In the genomic region with DNA sequence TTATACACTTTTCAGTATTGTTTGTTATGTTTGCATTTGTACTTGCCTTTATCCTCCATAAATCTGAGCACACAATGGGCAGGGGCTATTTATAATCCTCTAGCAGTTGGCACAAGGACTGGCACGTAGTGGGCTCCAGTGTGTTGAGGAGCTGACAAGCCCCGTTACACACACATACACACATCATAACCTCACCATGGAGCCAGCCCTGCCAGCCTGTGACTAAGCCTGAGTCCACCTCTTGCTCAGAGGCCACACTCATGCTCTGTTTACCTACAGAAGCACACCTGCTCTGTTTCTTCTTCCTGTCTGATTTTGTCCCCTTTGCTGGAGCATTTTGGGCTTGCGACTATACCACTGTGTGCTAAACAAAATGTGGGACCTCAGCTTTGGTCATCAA, we compare ENCODE assay signal across 27 cellular contexts.
DNase-seq lines count a peak whose midpoint lies in the region; ATAC-seq and TF ChIP-seq lines count a peak whose summit lies in the region.
"Had no signal": no experiment of that assay in that cellular context is flagged by ENCODE, and none has a peak within 500 bp of the region (broad histone marks: within the 10 kb centered on the region; RNA-seq: fewer than 3 reads in every experiment).

No MANE protein-coding gene starts in this region.

- no peaks in the 10 kb centered on the region for H3K79me1 ChIP-seq in mesendoderm (ENCODE audit: low read length)

- no peak overlapping the region for H3K4me3 Mint-ChIP-seq in MCF 10A (ENCODE audit: unreplicated experiment)
- H3K4me3 Mint-ChIP-seq: activated CD8-positive, alpha-beta memory T cell treated with anti-CD3 and anti-CD28 coated beads, Interleukin-2, amount 10 ng/mL, durations not matched to agents 7 days and 5 days; CD8-positive, alpha-beta T cell; effector memory CD8-positive, alpha-beta T cell; neural crest cell; T-cell had no signal

- no TSS peak for BruUV-seq in mammary epithelial cell (replicated peaks; lab: Mats Ljungman, UMichigan)
- no TSS peak for BruUV-seq in MCF 10A (replicated peaks; lab: Mats Ljungman, UMichigan)

- H3K27me3 Mint-ChIP-seq in MCF 10A (ENCODE audit: insufficient read depth, unreplicated experiment): peaks cover 69% of the 10 kb centered on the region
- H3K27me3 Mint-ChIP-seq: activated CD8-positive, alpha-beta memory T cell treated with anti-CD3 and anti-CD28 coated beads, Interleukin-2, amount 10 ng/mL, durations not matched to agents 7 days and 5 days had no signal

- no peak overlapping the region for H3K18ac ChIP-seq in mesendoderm (ENCODE audit: low read length)

- no peaks in the 10 kb centered on the region for H4K20me1 ChIP-seq in mammary epithelial cell (ENCODE audit: insufficient read depth, low read length)

- TF ChIP-seq CTCF in mammary epithelial cell (conservative IDR thresholded peaks at IDR 0.05 in 1 of 2, IDR thresholded peaks at IDR 0.05 in 1 of 2; ENCODE audit: extremely low read depth in 1 of 2, insufficient read depth in 1 of 2, low read depth in 1 of 2, low read length in 2 of 2) (no peak), MCF 10A (IDR thresholded peaks at IDR 0.05; ENCODE audit: unreplicated experiment) (no peak)

- H4K8ac ChIP-seq in mesendoderm (ENCODE audit: low read depth, low read length): no peak overlapping the region

- H2BK15ac ChIP-seq in mesendoderm (replicated peaks; ENCODE audit: low read depth): no peak overlapping the region

- no peaks in the 10 kb centered on the region for H3K9me3 Mint-ChIP-seq in MCF 10A (ENCODE audit: unreplicated experiment)
- H3K9me3 Mint-ChIP-seq: CD8-positive, alpha-beta T cell; effector memory CD8-positive, alpha-beta T cell; neural crest cell; T-cell had no signal

- CTCF ChIA-PET in mammary epithelial cell (lab: Charles Lee; ENCODE audit: low non-redundant PET): no interaction called here
- CTCF ChIA-PET in MCF 10A (lab: Yijun Ruan, JAX): interaction anchor here (1.1 kb wide), 2 partner anchors 9 to 140 kb away, joined by 3 to 5 read pairs; no protein-coding TSS in a partner anchor

- 49% methylated on average over 3 of the region's 3 CpGs for WGBS in mammary epithelial cell (ENCODE audit: low coverage, missing lambda C conversion rate)
- WGBS in mesendoderm (ENCODE audit: extremely low coverage, insufficient coverage, low lambda C conversion rate): no CpG with 5 or more reads among the region's 3 CpGs

- H3K4me3 ChIP-seq in mammary epithelial cell (replicated peaks in 1 of 3; ENCODE audit: insufficient read depth in 1 of 3, low read depth in 2 of 3, low read length in 3 of 3) (no peak overlapping the region), mesendoderm (ENCODE audit: low read length) (no peak overlapping the region)
- H3K4me3 ChIP-seq: left lung, pancreas, tibial artery had no signal

- H3K4me2 ChIP-seq in mammary epithelial cell (ENCODE audit: insufficient read depth, low read depth, low read length): no peak overlapping the region
- H3K4me2 ChIP-seq in mesendoderm (ENCODE audit: low read length): no peak overlapping the region

- peak; percentile 46 for DNase-seq in mammary epithelial cell
- DNase-seq in MCF 10A (ENCODE audit: unreplicated experiment): no peak
- peak; percentile 28 for DNase-seq in NCI-H1092 treated with DMSO at 0.1 percent for 48 hours (lab: John Stamatoyannopoulos, UW)
- DNase-seq in RKO (ENCODE audit: low spot score): peak; percentile 25
- no peak for DNase-seq in mesendoderm
- no peak for DNase-seq in RPMI8226
- DNase-seq: activated CD4-positive, CD25-positive, alpha-beta regulatory T cell; activated CD8-positive, alpha-beta memory T cell treated with anti-CD3 and anti-CD28 coated beads, Interleukin-2, amount 10 ng/mL, durations not matched to agents 7 days and 5 days; activated T-cell treated with anti-CD3 and anti-CD28 coated beads, Interleukin-2, amount 50 U/mL, for 48 hours; CD8-positive, alpha-beta T cell; central memory CD4-positive, alpha-beta T cell; cortex of kidney; effector memory CD8-positive, alpha-beta T cell; GDM1; left lung; NCI-H1105; NCI-H2171 treated with DMSO at 0.1 percent for 48 hours; NCI-H526; pancreas; stimulated activated CD4-positive, alpha-beta T cell treated with anti-CD3 and anti-CD28 coated beads, Interleukin-15, amount 100 ng/mL, for 24 hours; stimulated activated CD4-positive, alpha-beta T cell treated with anti-CD3 and anti-CD28 coated beads, Interleukin-4, amount 100 ng/mL, for 4 hours; T-cell; tibial artery had no signal

- H3K4ac ChIP-seq in mesendoderm (ENCODE audit: low read depth, low read length): no peak overlapping the region

- intact Hi-C loops in mammary epithelial cell (cut with micrococcal nuclease): no loop called here
- intact Hi-C loops in MCF 10A (cut with micrococcal nuclease): no loop called here

- H3K9ac ChIP-seq in mammary epithelial cell (ENCODE audit: insufficient read depth, low read length) (no peak overlapping the region), mesendoderm (ENCODE audit: low read length) (no peak overlapping the region)

- no peaks in the 10 kb centered on the region for H3K27me3 ChIP-seq in mammary epithelial cell (ENCODE audit: insufficient read depth, low read length)
- no peaks in the 10 kb centered on the region for H3K27me3 ChIP-seq in mesendoderm (ENCODE audit: insufficient read depth, low read length, poor library complexity)
- H3K27me3 ChIP-seq: pancreas had no signal

- no peak overlapping the region for H2BK5ac ChIP-seq in mesendoderm (ENCODE audit: low read length)

- no peak overlapping the region for H3K56ac ChIP-seq in mesendoderm (ENCODE audit: low read length)

- H3K23ac ChIP-seq in mesendoderm (ENCODE audit: low read length): no peak overlapping the region

- in situ Hi-C loops in mammary epithelial cell (cut with MboI; ENCODE audit: low sequenced_read_pairs in 2 of 2): no loop called here

- H3K36me3 Mint-ChIP-seq in MCF 10A (ENCODE audit: insufficient read depth, unreplicated experiment): no peaks in the 10 kb centered on the region
- H3K36me3 Mint-ChIP-seq: activated CD8-positive, alpha-beta memory T cell treated with anti-CD3 and anti-CD28 coated beads, Interleukin-2, amount 10 ng/mL, durations not matched to agents 7 days and 5 days; CD8-positive, alpha-beta T cell; T-cell had no signal

- H3K27ac ChIP-seq in mammary epithelial cell (ENCODE audit: insufficient read depth, low read depth, low read length): no peak overlapping the region
- H3K27ac ChIP-seq in mesendoderm (ENCODE audit: low read depth, low read length): no peak overlapping the region
- H3K27ac ChIP-seq: left lung, pancreas, tibial artery had no signal

- H4K5ac ChIP-seq in mesendoderm (ENCODE audit: low read length): no peak overlapping the region

- dilution Hi-C loops in mammary epithelial cell (cut with HindIII; ENCODE audit: low sequenced_read_pairs): no loop called here

- H3K9me3 ChIP-seq in mammary epithelial cell (replicated peaks; ENCODE audit: insufficient read depth, low read length): no peaks in the 10 kb centered on the region
- H3K9me3 ChIP-seq: left lung, pancreas, tibial artery had no signal

- ATAC-seq in GM19351 (IDR thresholded peaks at IDR 0.05; ENCODE audit: unreplicated experiment): no peak
- no peak for ATAC-seq in GM21367 (IDR thresholded peaks at IDR 0.05; ENCODE audit: unreplicated experiment)
- ATAC-seq: activated CD8-positive, alpha-beta memory T cell treated with anti-CD3 and anti-CD28 coated beads, Interleukin-2, amount 10 ng/mL, durations not matched to agents 7 days and 5 days; CD8-positive, alpha-beta T cell; effector memory CD8-positive, alpha-beta T cell; HCT116; left lung; pancreas; T-cell had no signal

- no peaks in the 10 kb centered on the region for H3K4me1 ChIP-seq in mammary epithelial cell (ENCODE audit: insufficient read depth, low read length)
- peaks cover 6% of the 10 kb centered on the region for H3K4me1 ChIP-seq in mesendoderm (ENCODE audit: control insufficient read depth, low read depth, low read length)
- H3K4me1 ChIP-seq: left lung, pancreas had no signal

- no peak overlapping the region for H3K27ac Mint-ChIP-seq in MCF 10A (ENCODE audit: low read depth, unreplicated experiment)
- H3K27ac Mint-ChIP-seq: activated CD8-positive, alpha-beta memory T cell treated with anti-CD3 and anti-CD28 coated beads, Interleukin-2, amount 10 ng/mL, durations not matched to agents 7 days and 5 days; CD8-positive, alpha-beta T cell; effector memory CD8-positive, alpha-beta T cell; T-cell had no signal

- no peaks in the 10 kb centered on the region for H3K36me3 ChIP-seq in mammary epithelial cell (ENCODE audit: insufficient read depth, low read length)
- no peaks in the 10 kb centered on the region for H3K36me3 ChIP-seq in mesendoderm (ENCODE audit: control insufficient read depth, insufficient read depth, low read length)
- H3K36me3 ChIP-seq: left lung, pancreas, tibial artery had no signal

- no peak overlapping the region for H2BK120ac ChIP-seq in mesendoderm (ENCODE audit: low read depth, low read length)

- no peak overlapping the region for H2AFZ ChIP-seq in mammary epithelial cell (ENCODE audit: low read depth, low read length)

- peak overlapping the region; percentile 31 for H2AK5ac ChIP-seq in mesendoderm (ENCODE audit: low read length)

- H3K79me2 ChIP-seq in mammary epithelial cell (ENCODE audit: insufficient read depth, low read length) (no peaks in the 10 kb centered on the region), mesendoderm (ENCODE audit: control insufficient read depth, insufficient read depth, low read length) (no peaks in the 10 kb centered on the region)

- POLR2A ChIA-PET in MCF 10A (lab: Yijun Ruan, JAX): no interaction called here

- H3K4me1 Mint-ChIP-seq in MCF 10A (ENCODE audit: insufficient read depth, unreplicated experiment): no peaks in the 10 kb centered on the region
- H3K4me1 Mint-ChIP-seq: activated CD8-positive, alpha-beta memory T cell treated with anti-CD3 and anti-CD28 coated beads, Interleukin-2, amount 10 ng/mL, durations not matched to agents 7 days and 5 days; neural crest cell; T-cell had no signal

Comparison
In these comparisons a context has a peak if more than half of its experiments do, and no peak if none do; other contexts are left out.
1. DNase-seq: peak in mammary epithelial cell (single experiment), NCI-H1092 treated with DMSO at 0.1 percent for 48 hours (single experiment) and RKO (single experiment); none in MCF 10A (single experiment), mesendoderm (single experiment) and RPMI8226 (single experiment).